Comparison of ENCODE assay signal across 7 cellular contexts in the genomic region with DNA sequence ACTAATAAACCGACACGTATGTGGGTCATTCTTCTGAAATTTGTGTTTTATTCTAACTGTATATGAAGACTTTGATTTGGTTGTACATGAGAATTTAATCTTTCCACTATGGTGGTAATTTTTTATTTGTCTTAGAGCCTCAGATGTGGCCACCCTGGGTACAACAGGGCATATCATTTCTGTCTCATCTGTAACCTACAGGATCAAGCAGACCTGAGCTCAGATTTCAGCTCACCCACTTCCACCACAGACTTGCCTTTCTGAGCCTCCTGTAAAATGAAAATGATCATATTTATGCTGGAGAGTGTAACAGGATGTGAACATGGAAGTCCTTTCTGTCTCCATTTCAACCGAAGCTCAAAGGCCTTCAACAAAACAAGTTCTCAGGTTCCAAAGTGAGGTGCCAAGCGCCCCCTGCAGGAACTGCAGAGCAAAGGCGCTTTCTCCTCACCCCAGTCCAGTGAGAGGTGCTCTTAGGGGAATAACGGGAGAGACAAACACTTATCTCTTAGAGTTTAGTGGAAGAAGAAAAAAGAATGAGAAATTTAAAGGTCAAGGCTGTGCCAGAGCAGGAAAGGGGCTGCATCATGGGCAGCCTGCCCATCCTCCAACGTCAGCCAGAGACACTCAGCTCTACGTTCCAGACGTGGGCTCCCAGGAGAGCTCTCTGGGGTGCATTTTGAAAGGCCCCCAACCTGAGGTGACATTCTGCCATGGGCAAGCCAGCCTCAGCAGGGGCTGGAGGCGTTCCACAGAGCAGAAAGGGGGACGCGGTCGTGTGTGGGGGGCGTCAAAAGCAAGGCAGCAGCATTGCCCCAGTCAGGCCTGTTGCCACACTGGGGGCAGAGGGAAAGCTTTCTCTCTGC. TPM values are rescaled to one million over a fixed set of nuclear protein-coding genes. Genes with fewer than 3 reads are reported as not detected.
A peak's percentile ranks its signal among the peaks of the same experiment; 100 is the strongest.
DNase-seq lines count a peak whose midpoint lies in the region; ATAC-seq and TF ChIP-seq lines count a peak whose summit lies in the region.

No MANE protein-coding gene starts in this region.

- no peak overlapping the region for H3K4me3 ChIP-seq in OCI-LY7 (ENCODE audit: low read depth, low read length, poor library complexity, severe bottlenecking)
- no peak overlapping the region for H3K4me3 ChIP-seq in skeletal muscle cell (ENCODE audit: low read depth, low read length)

- H3K9me3 ChIP-seq in OCI-LY7 (ENCODE audit: low read length): no peaks in the 10 kb centered on the region

- H3K9me3 Mint-ChIP-seq in activated T-cell treated with anti-CD3 and anti-CD28 coated beads, Interleukin-2, amount 50 U/mL, for 4 hours: no peaks in the 10 kb centered on the region

- intact Hi-C loops in OCI-LY7 (cut with micrococcal nuclease; ENCODE audit: unreplicated experiment): loop anchor here (1.0 to 5.0 kb wide), 4 partner anchors 18 to 662 kb away; no protein-coding TSS in a partner anchor

- peak; percentile 99 for TF ChIP-seq CTCF in OCI-LY7 (conservative IDR thresholded peaks at IDR 0.05; ENCODE audit: low read length)

- no peak overlapping the region for H3K4me3 Mint-ChIP-seq in activated T-cell treated with anti-CD3 and anti-CD28 coated beads, Interleukin-2, amount 50 U/mL, for 4 hours

- peaks cover 4% of the 10 kb centered on the region for H3K4me1 ChIP-seq in OCI-LY7 (ENCODE audit: insufficient read depth, low read length, poor library complexity, severe bottlenecking)

- H3K36me3 ChIP-seq in OCI-LY7 (ENCODE audit: insufficient read depth, low read length): no peaks in the 10 kb centered on the region

- DNase-seq in GM03348 (ENCODE audit: low spot score): peak; percentile 73
- peak; percentile 80 for DNase-seq in HT-29 (ENCODE audit: low spot score)
- DNase-seq in OCI-LY7 (ENCODE audit: low spot score): peak; percentile 87
- DNase-seq in activated T-cell treated with anti-CD3 and anti-CD28 coated beads, Interleukin-2, amount 50 U/mL, for 4 hours: peak; percentile 25
- peak; percentile 63 for DNase-seq in glomerular visceral epithelial cell (ENCODE audit: extremely low spot score)
- peak; percentile 21 for DNase-seq in skeletal muscle cell (ENCODE audit: low read depth)

- peak overlapping the region; percentile 91 for H2AFZ ChIP-seq in OCI-LY7 (ENCODE audit: low read length)

- no TSS peak for BruUV-seq in OCI-LY7 (replicated peaks; lab: Mats Ljungman, UMichigan)

- no peaks in the 10 kb centered on the region for H3K9me2 ChIP-seq in OCI-LY7 (ENCODE audit: insufficient read depth, low read length)

- H4K20me1 ChIP-seq in OCI-LY7 (ENCODE audit: insufficient read depth, low read length): no peaks in the 10 kb centered on the region

- H3K4me2 ChIP-seq in OCI-LY7 (ENCODE audit: low read length): no peak overlapping the region; the same call in 1 of the 2 replicates

- peaks cover 2% of the 10 kb centered on the region for H3K4me1 Mint-ChIP-seq in activated T-cell treated with anti-CD3 and anti-CD28 coated beads, Interleukin-2, amount 50 U/mL, for 4 hours (ENCODE audit: low read depth)

- H3K79me2 ChIP-seq in OCI-LY7 (ENCODE audit: insufficient read depth, low read depth, low read length): no peaks in the 10 kb centered on the region

- POLR2A ChIA-PET in OCI-LY7 (lab: Charles Lee): interaction anchor here (0.5 to 0.7 kb wide), 6 partner anchors 9 to 560 kb away, joined by 3 to 5 read pairs (median 3); no protein-coding TSS in a partner anchor

- H3K36me3 Mint-ChIP-seq in activated T-cell treated with anti-CD3 and anti-CD28 coated beads, Interleukin-2, amount 50 U/mL, for 4 hours (ENCODE audit: insufficient read depth): no peaks in the 10 kb centered on the region

- no peaks in the 10 kb centered on the region for H3K27me3 Mint-ChIP-seq in activated T-cell treated with anti-CD3 and anti-CD28 coated beads, Interleukin-2, amount 50 U/mL, for 4 hours (ENCODE audit: low read depth)

- CTCF ChIA-PET in OCI-LY7 (lab: Charles Lee; ENCODE audit: unreplicated experiment): interaction anchor here (0.5 to 1.6 kb wide), 8 partner anchors 17 to 656 kb away, joined by 3 to 5 read pairs (median 4); no protein-coding TSS in a partner anchor

- peak; percentile 43 to 51 for ATAC-seq in activated T-cell treated with anti-CD3 and anti-CD28 coated beads, Interleukin-2, amount 50 U/mL, for 4 hours
- no peak for ATAC-seq in HG03108 (IDR thresholded peaks at IDR 0.05; ENCODE audit: unreplicated experiment)

- no peak overlapping the region for H3K27ac ChIP-seq in OCI-LY7 (ENCODE audit: low read depth, low read length, poor library complexity, severe bottlenecking)

RNA-seq across cellular contexts. Expression of a gene that starts 23.1 kb away (rescaled TPM):
- total RNA-seq in HT-29 (2014; rRNA removed; shearing (Covaris generic)): 389 and 427 TPM in 2 replicates
- total RNA-seq in OCI-LY7 (2014; rRNA removed; shearing (Covaris generic)): 320 and 382 TPM in 2 replicates
- total RNA-seq in OCI-LY7 (2022): 198 and 224 TPM in 2 replicates
- total RNA-seq in activated T-cell treated with anti-CD3 and anti-CD28 coated beads, Interleukin-2, amount 50 U/mL, for 4 hours: 1 to 10 TPM; 1.7 to 2.3 (median 1.7) TPM

RNA-seq across cellular contexts. Expression of a gene that starts 30.4 kb away (rescaled TPM):
- total RNA-seq in HT-29 (2014; rRNA removed; shearing (Covaris generic)): 11.1 and 14.4 TPM in 2 replicates
- 22.3 and 27.3 TPM in 2 replicates for total RNA-seq in OCI-LY7 (2014; rRNA removed; shearing (Covaris generic))
- 21.6 and 23.0 TPM in 2 replicates for total RNA-seq in OCI-LY7 (2022)
- total RNA-seq in activated T-cell treated with anti-CD3 and anti-CD28 coated beads, Interleukin-2, amount 50 U/mL, for 4 hours: 10 to 100 TPM; 15.4 to 17.1 (median 15.9) TPM

Comparison
In these comparisons a context has a peak if more than half of its experiments do, and no peak if none do; other contexts are left out.
1. DNase-seq: peak in every context shown above with its lines; median percentile 87 in OCI-LY7; 80 in HT-29; 73 in GM03348; 63 in glomerular visceral epithelial cell; 25 in activated T-cell treated with anti-CD3 and anti-CD28 coated beads, Interleukin-2, amount 50 U/mL, for 4 hours; 21 in skeletal muscle cell.
2. RNA of a gene that starts 23.1 kb away (total RNA-seq): 389 to 427 TPM in HT-29 and 198 to 382 TPM in OCI-LY7; 1.7 to 2.3 TPM in activated T-cell treated with anti-CD3 and anti-CD28 coated beads, Interleukin-2, amount 50 U/mL, for 4 hours; every median in the first group is over 10 times any median in the second.